In genomic region chr18:10032331-10032979, GRCh38 we compare ENCODE assay signal across 10 cellular contexts.
DNase-seq lines count a peak whose midpoint lies in the region; ATAC-seq, FAIRE-seq and TF ChIP-seq lines count a peak whose summit lies in the region.
"Had no signal": no experiment of that assay in that cellular context is flagged by ENCODE, and none has a peak within 500 bp of the region (broad histone marks: within the 10 kb centered on the region; RNA-seq: fewer than 3 reads in every experiment).

No MANE protein-coding gene starts in this region.

- TF ChIP-seq CTCF in kidney (IDR thresholded peaks at IDR 0.05; ENCODE audit: borderline replicate concordance, extremely low read depth, insufficient read depth): peak; percentile 21

- H3K79me2 ChIP-seq in GM23248 (ENCODE audit: insufficient read depth): no peaks in the 10 kb centered on the region

- peak overlapping the region; percentile 20; the same call in 1 of the 2 replicates for H2AFZ ChIP-seq in GM23248

- H3K27me3 Mint-ChIP-seq in activated naive CD8-positive, alpha-beta T cell treated with anti-CD3 and anti-CD28 coated beads, Interleukin-2, amount 50 U/mL, for 24 hours: no peaks in the 10 kb centered on the region
- peaks cover 15% of the 10 kb centered on the region for H3K27me3 Mint-ChIP-seq in activated CD4-positive, alpha-beta memory T cell treated with anti-CD3 and anti-CD28 coated beads, Interleukin-2, amount 10 ng/mL, durations not matched to agents 7 days and 5 days

- H4K20me1 ChIP-seq in GM23248 (ENCODE audit: insufficient read depth): no peaks in the 10 kb centered on the region

- H3K27ac ChIP-seq in GM23248 (no peak overlapping the region), kidney (ENCODE audit: low read depth in 2 of 2, low read length in 2 of 2) (no peak overlapping the region)
- H3K27ac ChIP-seq: KMS-11 had no signal

- H3K27me3 ChIP-seq in GM23248 (replicated peaks; ENCODE audit: insufficient read depth): no peaks in the 10 kb centered on the region

- H3K9ac ChIP-seq in GM23248 (no peak overlapping the region), kidney (ENCODE audit: low read length in 2 of 2) (peak overlapping the region in 1 of 2 donors; percentile 17)
- H3K9ac ChIP-seq: KMS-11 had no signal

- H3K4me2 ChIP-seq in GM23248 (ENCODE audit: unreplicated experiment): no peak overlapping the region
- H3K4me2 ChIP-seq: KMS-11 had no signal

- no peaks in the 10 kb centered on the region for H3K36me3 ChIP-seq in GM23248 (ENCODE audit: low read depth)
- H3K36me3 ChIP-seq in kidney (ENCODE audit: control insufficient read depth in 1 of 2, insufficient read depth in 2 of 2, low read length in 2 of 2): no peaks in the 10 kb centered on the region

- no peaks in the 10 kb centered on the region for H3K9me3 Mint-ChIP-seq in activated naive CD8-positive, alpha-beta T cell treated with anti-CD3 and anti-CD28 coated beads, Interleukin-2, amount 50 U/mL, for 24 hours
- no peaks in the 10 kb centered on the region for H3K9me3 Mint-ChIP-seq in activated CD4-positive, alpha-beta memory T cell treated with anti-CD3 and anti-CD28 coated beads, Interleukin-2, amount 10 ng/mL, durations not matched to agents 7 days and 5 days

- ATAC-seq in activated naive CD8-positive, alpha-beta T cell treated with anti-CD3 and anti-CD28 coated beads, Interleukin-2, amount 50 U/mL, for 24 hours: peak; percentile 93
- ATAC-seq in GM21447 (IDR thresholded peaks at IDR 0.05; ENCODE audit: unreplicated experiment): no peak

- in situ Hi-C loops in GM23248 (cut with MboI): loop anchor here (10.0 kb wide), 1 partner anchor 58 kb away; no protein-coding TSS in a partner anchor

- H3K9me3 ChIP-seq in GM23248 (ENCODE audit: low read depth) (no peaks in the 10 kb centered on the region), kidney (ENCODE audit: control insufficient read depth in 1 of 2, low read length in 2 of 2) (no peaks in the 10 kb centered on the region)

- POLR2A ChIA-PET in activated CD4-positive, alpha-beta memory T cell treated with anti-CD3 and anti-CD28 coated beads, Interleukin-2, amount 10 ng/mL, durations not matched to agents 7 days and 5 days (lab: Charles Lee): no interaction called here

- H3K4me1 ChIP-seq in GM23248 (ENCODE audit: insufficient read depth) (no peaks in the 10 kb centered on the region), kidney (ENCODE audit: control insufficient read depth in 1 of 2, insufficient read depth in 1 of 2, low read depth in 1 of 2, low read length in 2 of 2) (peaks cover 0 to 3% of the 10 kb centered on the region in 2 donors)

- H3K4me3 ChIP-seq in GM23248: no peak overlapping the region
- H3K4me3 ChIP-seq in kidney (ENCODE audit: low read length in 2 of 2): peak overlapping the region in 1 of 2 donors; percentile 42

- DNase-seq in GM23248 (no peak), kidney (peak; percentile 82), inferior parietal cortex (ENCODE audit: extremely low spot score) (no peak), NCI-H2029 treated with DMSO at 0.1 percent for 48 hours (lab: John Stamatoyannopoulos, UW) (no peak)
- DNase-seq in activated naive CD8-positive, alpha-beta T cell treated with anti-CD3 and anti-CD28 coated beads, Interleukin-2, amount 50 U/mL, for 24 hours: peak; percentile 58
- DNase-seq in stimulated activated CD8-positive, alpha-beta memory T cell treated with anti-CD3 and anti-CD28 coated beads, Interleukin-4, amount 100 ng/mL, for 24 hours (ENCODE audit: low read depth): peak; percentile 35
- DNase-seq in activated CD4-positive, alpha-beta memory T cell treated with anti-CD3 and anti-CD28 coated beads, Interleukin-2, amount 10 ng/mL, durations not matched to agents 7 days and 5 days: no peak

- no peak for FAIRE-seq in kidney (lab: Jason Lieb, UNC)
- FAIRE-seq: urothelium cell line had no signal

- peak overlapping the region; percentile 76 for H3K27ac Mint-ChIP-seq in activated naive CD8-positive, alpha-beta T cell treated with anti-CD3 and anti-CD28 coated beads, Interleukin-2, amount 50 U/mL, for 24 hours
- H3K27ac Mint-ChIP-seq in activated CD4-positive, alpha-beta memory T cell treated with anti-CD3 and anti-CD28 coated beads, Interleukin-2, amount 10 ng/mL, durations not matched to agents 7 days and 5 days: no peak overlapping the region

- peaks cover 6% of the 10 kb centered on the region for H3K4me1 Mint-ChIP-seq in activated naive CD8-positive, alpha-beta T cell treated with anti-CD3 and anti-CD28 coated beads, Interleukin-2, amount 50 U/mL, for 24 hours
- H3K4me1 Mint-ChIP-seq in activated CD4-positive, alpha-beta memory T cell treated with anti-CD3 and anti-CD28 coated beads, Interleukin-2, amount 10 ng/mL, durations not matched to agents 7 days and 5 days: no peaks in the 10 kb centered on the region

- H3K9me2 ChIP-seq in GM23248 (ENCODE audit: insufficient read depth): no peaks in the 10 kb centered on the region

- no peaks in the 10 kb centered on the region for H3F3A ChIP-seq in GM23248 (ENCODE audit: insufficient read depth)

- intact Hi-C loops in kidney (cut with DNase I): no loop called here

- CTCF ChIA-PET in activated CD4-positive, alpha-beta memory T cell treated with anti-CD3 and anti-CD28 coated beads, Interleukin-2, amount 10 ng/mL, durations not matched to agents 7 days and 5 days (lab: Charles Lee): no interaction called here

- 43 to 45% methylated on average over 40 to 45 of the region's 45 CpGs for whole genome bisulfite sequencing in GM23248 (ENCODE audit: low coverage in 1 of 2, low lambda C conversion rate in 2 of 2, missing lambda C conversion rate in 2 of 2), 2 experiments

- peak overlapping the region; percentile 74 for H3K4me3 Mint-ChIP-seq in activated naive CD8-positive, alpha-beta T cell treated with anti-CD3 and anti-CD28 coated beads, Interleukin-2, amount 50 U/mL, for 24 hours
- no peak overlapping the region for H3K4me3 Mint-ChIP-seq in activated CD4-positive, alpha-beta memory T cell treated with anti-CD3 and anti-CD28 coated beads, Interleukin-2, amount 10 ng/mL, durations not matched to agents 7 days and 5 days

- H3K36me3 Mint-ChIP-seq in activated naive CD8-positive, alpha-beta T cell treated with anti-CD3 and anti-CD28 coated beads, Interleukin-2, amount 50 U/mL, for 24 hours (ENCODE audit: low read depth): no peaks in the 10 kb centered on the region
- H3K36me3 Mint-ChIP-seq in activated CD4-positive, alpha-beta memory T cell treated with anti-CD3 and anti-CD28 coated beads, Interleukin-2, amount 10 ng/mL, durations not matched to agents 7 days and 5 days (ENCODE audit: low read depth): no peaks in the 10 kb centered on the region

Comparison
In these comparisons a context has a peak if more than half of its experiments do, and no peak if none do; other contexts are left out.
1. DNase-seq: peak in activated naive CD8-positive, alpha-beta T cell treated with anti-CD3 and anti-CD28 coated beads, Interleukin-2, amount 50 U/mL, for 24 hours (single experiment), kidney (single experiment) and stimulated activated CD8-positive, alpha-beta memory T cell treated with anti-CD3 and anti-CD28 coated beads, Interleukin-4, amount 100 ng/mL, for 24 hours (single experiment); none in GM23248 (single experiment), activated CD4-positive, alpha-beta memory T cell treated with anti-CD3 and anti-CD28 coated beads, Interleukin-2, amount 10 ng/mL, durations not matched to agents 7 days and 5 days (single experiment), inferior parietal cortex (single experiment) and NCI-H2029 treated with DMSO at 0.1 percent for 48 hours (single experiment).